33 cellular contexts compared by ENCODE assay signal in the genomic region with DNA sequence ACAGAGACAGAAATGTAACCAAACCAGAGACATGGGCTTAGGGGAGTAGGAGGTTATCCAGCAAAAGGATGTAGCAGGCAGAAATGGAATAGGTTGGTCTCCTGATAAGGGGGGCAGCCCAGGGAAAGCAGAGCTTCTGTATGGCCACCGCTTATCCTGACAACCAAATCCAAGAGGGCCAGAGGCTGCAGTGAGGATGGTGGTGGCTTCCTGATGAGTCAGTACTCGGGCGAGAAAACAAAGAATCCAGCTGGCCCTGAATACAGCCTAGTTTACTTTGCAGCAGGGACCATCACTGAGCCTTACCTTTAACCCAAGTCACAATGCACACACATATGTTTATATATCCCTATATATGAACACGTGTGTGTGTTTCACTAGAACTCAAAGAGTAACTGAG.
"Had no signal": no experiment of that assay in that cellular context is flagged by ENCODE, and none has a peak within 500 bp of the region (broad histone marks: within the 10 kb centered on the region; RNA-seq: fewer than 3 reads in every experiment).

No MANE protein-coding gene starts in this region.

- H3K9me3 Mint-ChIP-seq: activated naive CD4-positive, alpha-beta T cell treated with anti-CD3 and anti-CD28 coated beads, Interleukin-2, amount 50 U/mL, for 24 hours; activated naive CD8-positive, alpha-beta T cell treated with anti-CD3 and anti-CD28 coated beads, Interleukin-2, amount 50 U/mL, for 24 hours; central memory CD8-positive, alpha-beta T cell; natural killer cell treated with Interleukin-12 subunit alpha and Interleukin-12 subunit beta and Interleukin-15 and Interleukin-18, amount 100 ng/mL, for 72 hours had no signal

- H3K36me3 ChIP-seq: left ventricle myocardium inferior, transverse colon had no signal

- H3K27ac ChIP-seq: dorsolateral prefrontal cortex, foreskin keratinocyte, heart left ventricle, left ventricle myocardium inferior, right lobe of liver, skin epidermis, testis, transverse colon, VCaP had no signal

- ATAC-seq: activated naive CD8-positive, alpha-beta T cell treated with anti-CD3 and anti-CD28 coated beads, Interleukin-2, amount 50 U/mL, for 24 hours; foreskin keratinocyte; heart left ventricle; mucosa of descending colon; natural killer cell treated with Interleukin-12 subunit alpha and Interleukin-12 subunit beta and Interleukin-15 and Interleukin-18, amount 100 ng/mL, for 72 hours; right lobe of liver; stimulated activated naive CD8-positive, alpha-beta T cell treated with anti-CD3 and anti-CD28 coated beads, Interleukin-15, Interleukin-2, amounts not matched to agents 100 U/mL and 50 U/mL, for 24 hours had no signal

- H3K4me1 ChIP-seq: foreskin keratinocyte, heart left ventricle, left ventricle myocardium inferior, right lobe of liver, testis had no signal

- H3K4me1 Mint-ChIP-seq: activated naive CD4-positive, alpha-beta T cell treated with anti-CD3 and anti-CD28 coated beads, Interleukin-2, amount 50 U/mL, for 24 hours; activated naive CD8-positive, alpha-beta T cell treated with anti-CD3 and anti-CD28 coated beads, Interleukin-2, amount 50 U/mL, for 24 hours; central memory CD8-positive, alpha-beta T cell had no signal

- DNase-seq: activated CD4-positive, alpha-beta T cell treated with anti-CD3 and anti-CD28 coated beads for 4 hours; activated CD4-positive, alpha-beta T cell treated with anti-CD3 and anti-CD28 coated beads, Interleukin-2, amount 50 U/mL, for 48 hours; activated CD8-positive, alpha-beta memory T cell treated with anti-CD3 and anti-CD28 coated beads, Interleukin-2, amount 50 U/mL, for 4 hours; activated gamma-delta T cell treated with Interleukin-2 at 50 U/mL for 16 hours; activated naive CD8-positive, alpha-beta T cell treated with anti-CD3 and anti-CD28 coated beads, Interleukin-2, amount 50 U/mL, for 24 hours; activated T-cell treated with anti-CD3 and anti-CD28 coated beads, Interleukin-2, amount 50 U/mL, for 1 hour; amygdala; dorsolateral prefrontal cortex; effector memory CD4-positive, alpha-beta T cell; erythroblast; foreskin keratinocyte; heart left ventricle; hypothalamus; left ventricle myocardium inferior; mucosa of descending colon; right lobe of liver; stimulated activated CD4-positive, alpha-beta T cell treated with anti-CD3 and anti-CD28 coated beads, Interleukin-12 subunit alpha, Interleukin-12 subunit beta, amount 100 ng/mL, for 4 hours; stimulated activated CD4-positive, alpha-beta T cell treated with anti-CD3 and anti-CD28 coated beads, Interleukin-4, amount 100 ng/mL, for 1 hour; stimulated activated naive CD8-positive, alpha-beta T cell treated with anti-CD3 and anti-CD28 coated beads, Interleukin-15, Interleukin-2, amounts not matched to agents 100 U/mL and 50 U/mL, for 24 hours; T-helper 9 cell; testis; transverse colon had no signal

- H3K9me3 ChIP-seq: heart left ventricle, left ventricle myocardium inferior, mucosa of descending colon, right lobe of liver, testis, transverse colon had no signal

- H3K27me3 ChIP-seq: foreskin keratinocyte, heart left ventricle, right lobe of liver, testis, transverse colon had no signal

- H3K4me3 Mint-ChIP-seq: activated naive CD4-positive, alpha-beta T cell treated with anti-CD3 and anti-CD28 coated beads, Interleukin-2, amount 50 U/mL, for 24 hours; activated naive CD8-positive, alpha-beta T cell treated with anti-CD3 and anti-CD28 coated beads, Interleukin-2, amount 50 U/mL, for 24 hours; central memory CD8-positive, alpha-beta T cell; natural killer cell treated with Interleukin-12 subunit alpha and Interleukin-12 subunit beta and Interleukin-15 and Interleukin-18, amount 100 ng/mL, for 72 hours had no signal

- H3K4me3 ChIP-seq: dorsolateral prefrontal cortex, heart left ventricle, left ventricle myocardium inferior, lung, mucosa of descending colon, right lobe of liver, skin epidermis, testis, transverse colon had no signal

- H3K27me3 Mint-ChIP-seq: activated naive CD4-positive, alpha-beta T cell treated with anti-CD3 and anti-CD28 coated beads, Interleukin-2, amount 50 U/mL, for 24 hours; activated naive CD8-positive, alpha-beta T cell treated with anti-CD3 and anti-CD28 coated beads, Interleukin-2, amount 50 U/mL, for 24 hours; central memory CD8-positive, alpha-beta T cell; natural killer cell treated with Interleukin-12 subunit alpha and Interleukin-12 subunit beta and Interleukin-15 and Interleukin-18, amount 100 ng/mL, for 72 hours; progenitor cell of endocrine pancreas had no signal

- FAIRE-seq: bronchial epithelial cell, colon, islet of Langerhans, TTC549 had no signal

- H3K36me3 Mint-ChIP-seq: activated naive CD4-positive, alpha-beta T cell treated with anti-CD3 and anti-CD28 coated beads, Interleukin-2, amount 50 U/mL, for 24 hours; natural killer cell treated with Interleukin-12 subunit alpha and Interleukin-12 subunit beta and Interleukin-15 and Interleukin-18, amount 100 ng/mL, for 72 hours had no signal

- H3K27ac Mint-ChIP-seq: activated naive CD4-positive, alpha-beta T cell treated with anti-CD3 and anti-CD28 coated beads, Interleukin-2, amount 50 U/mL, for 24 hours; activated naive CD8-positive, alpha-beta T cell treated with anti-CD3 and anti-CD28 coated beads, Interleukin-2, amount 50 U/mL, for 24 hours; natural killer cell treated with Interleukin-12 subunit alpha and Interleukin-12 subunit beta and Interleukin-15 and Interleukin-18, amount 100 ng/mL, for 72 hours; progenitor cell of endocrine pancreas had no signal
